In the genomic region with DNA sequence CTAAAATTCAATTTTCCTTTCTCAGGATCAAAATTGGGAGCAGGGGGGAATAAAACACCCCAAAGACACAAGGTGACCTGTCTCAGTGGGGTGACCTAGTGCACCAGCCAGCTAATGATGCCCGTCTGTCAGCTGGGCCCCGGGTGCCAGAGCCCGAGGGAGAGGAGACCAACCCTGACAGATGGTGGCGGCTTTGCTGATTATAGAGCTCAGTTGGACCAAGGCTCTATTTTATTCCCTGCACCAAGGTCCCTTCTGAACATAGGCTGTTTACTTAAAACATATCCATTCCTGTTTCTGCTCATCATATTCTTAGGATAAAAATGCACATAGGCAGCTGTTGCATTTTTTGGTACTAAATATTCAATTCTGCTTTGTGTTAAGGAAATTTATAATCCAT, we compare ENCODE assay signal across 19 cellular contexts.
"Had no signal": no experiment of that assay in that cellular context is flagged by ENCODE, and none has a peak within 500 bp of the region (broad histone marks: within the 10 kb centered on the region; RNA-seq: fewer than 3 reads in every experiment).

No MANE protein-coding gene starts in this region.

- H3K9me3 ChIP-seq: heart right ventricle, lower lobe of right lung, prostate gland, right lobe of liver had no signal

- H3K36me3 Mint-ChIP-seq: mesothelial cell of epicardium, WTC11 had no signal

- H3K4me1 ChIP-seq: lower lobe of right lung, prostate gland, right lobe of liver had no signal

- H3K27me3 Mint-ChIP-seq: activated naive CD8-positive, alpha-beta T cell had no signal

- DNase-seq: activated CD4-positive, alpha-beta T cell treated with anti-CD3 and anti-CD28 coated beads, Interleukin-2, amount 10 ng/mL, durations not matched to agents 24 days and 14 days; activated CD8-positive, alpha-beta memory T cell treated with anti-CD3 and anti-CD28 coated beads, Interleukin-2, amount 50 U/mL, for 48 hours; activated gamma-delta T cell; activated T-cell treated with anti-CD3 and anti-CD28 coated beads, Interleukin-2, amount 50 U/mL, for 72 hours; dermis blood vessel endothelial cell; effector memory CD8-positive, alpha-beta T cell; heart right ventricle; left cardiac atrium; lower lobe of right lung; right lobe of liver; stimulated activated CD4-positive, alpha-beta T cell treated with anti-CD3 and anti-CD28 coated beads, Interleukin-1b, Interleukin-23, amount 100 ng/mL, for 48 hours; stimulated activated naive CD8-positive, alpha-beta T cell treated with anti-CD3 and anti-CD28 coated beads, Interleukin-15, amount 100 ng/mL, for 72 hours; T-helper 17 cell had no signal

- H3K27ac Mint-ChIP-seq: activated CD4-positive, alpha-beta T cell treated with anti-CD3 and anti-CD28 coated beads, Interleukin-2, amount 10 ng/mL, durations not matched to agents 24 days and 14 days; activated naive CD8-positive, alpha-beta T cell; activated T-cell treated with anti-CD3 and anti-CD28 coated beads, Interleukin-2, amount 50 U/mL, for 72 hours; effector memory CD8-positive, alpha-beta T cell; mesothelial cell of epicardium; stimulated activated naive CD8-positive, alpha-beta T cell treated with anti-CD3 and anti-CD28 coated beads, Interleukin-15, amount 100 ng/mL, for 72 hours; T-helper 17 cell; WTC11 had no signal

- H3K4me3 ChIP-seq: heart right ventricle, lower lobe of right lung, prostate gland, right lobe of liver had no signal

- H3K4me3 Mint-ChIP-seq: activated CD4-positive, alpha-beta T cell treated with anti-CD3 and anti-CD28 coated beads, Interleukin-2, amount 10 ng/mL, durations not matched to agents 24 days and 14 days; activated naive CD8-positive, alpha-beta T cell; activated T-cell treated with anti-CD3 and anti-CD28 coated beads, Interleukin-2, amount 50 U/mL, for 72 hours; effector memory CD8-positive, alpha-beta T cell; mesothelial cell of epicardium; neural crest cell; stimulated activated naive CD8-positive, alpha-beta T cell treated with anti-CD3 and anti-CD28 coated beads, Interleukin-15, amount 100 ng/mL, for 72 hours; T-helper 17 cell; WTC11 had no signal

- H3K27me3 ChIP-seq: heart right ventricle, right lobe of liver had no signal

- H3K36me3 ChIP-seq: heart right ventricle, lower lobe of right lung, prostate gland, right lobe of liver had no signal

- ATAC-seq: activated T-cell treated with anti-CD3 and anti-CD28 coated beads, Interleukin-2, amount 50 U/mL, for 72 hours; effector memory CD8-positive, alpha-beta T cell; left cardiac atrium; lower lobe of right lung; right lobe of liver; stimulated activated naive CD8-positive, alpha-beta T cell treated with anti-CD3 and anti-CD28 coated beads, Interleukin-15, amount 100 ng/mL, for 72 hours; T-helper 17 cell; WTC11 had no signal

- H3K9me3 Mint-ChIP-seq: effector memory CD8-positive, alpha-beta T cell; mesothelial cell of epicardium; neural crest cell; WTC11 had no signal

- H3K27ac ChIP-seq: epithelial cell of prostate, heart right ventricle, lower lobe of right lung, prostate gland, right lobe of liver had no signal
